ENCODE assay signal across 2 cellular contexts in the genomic region with DNA sequence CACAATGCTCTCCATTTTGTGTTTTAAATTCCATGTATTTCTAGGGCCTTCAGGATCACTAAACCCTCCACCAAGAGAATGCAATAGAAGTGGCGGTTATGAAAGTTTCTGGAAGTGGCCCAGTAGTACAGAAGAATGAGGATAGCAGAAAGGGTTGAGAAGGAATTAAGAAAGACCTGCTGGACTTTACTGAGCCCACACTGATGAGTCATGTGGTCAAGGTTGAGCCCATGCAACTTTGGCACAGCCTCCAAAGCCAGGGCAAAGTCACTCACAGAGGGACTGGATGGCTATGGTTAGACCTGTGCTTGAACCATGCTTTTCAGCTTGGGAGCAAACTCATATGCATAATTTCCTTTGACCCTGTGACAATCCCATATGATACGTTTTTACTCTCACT.
TF ChIP-seq lines count a peak whose summit lies in the region.

No MANE protein-coding gene starts in this region.

TF ChIP-seq in IMR-90, 13 proteins besides CTCF, POLR2A, EP300 and RAD21:
- TF ChIP-seq USF2 (IDR thresholded peaks at IDR 0.05; ENCODE audit: low read depth, low read length), result no peak
- peak; percentile 24; the same call in 1 of the 2 replicates for TF ChIP-seq NFE2L2 (IDR thresholded peaks at IDR 0.05; ENCODE audit: low read depth, low read length)
- 0 out of 2 replicates have a peak, but pooled peaks have one; percentile 6 for TF ChIP-seq CEBPB (IDR thresholded peaks at IDR 0.05; ENCODE audit: low read depth, low read length)
- peak; percentile 41; the same call in 1 of the 2 replicates for TF ChIP-seq FOS (IDR thresholded peaks at IDR 0.05; ENCODE audit: low read depth, low read length)
- no peak for TF ChIP-seq MAZ (IDR thresholded peaks at IDR 0.05; ENCODE audit: borderline replicate concordance, low read depth, low read length)
- no peak for TF ChIP-seq RFX5 (IDR thresholded peaks at IDR 0.05; ENCODE audit: low read depth, low read length)
- TF ChIP-seq MXI1 (IDR thresholded peaks at IDR 0.05; ENCODE audit: borderline replicate concordance, low read depth, low read length), result no peak
- no peak for TF ChIP-seq CHD1 (IDR thresholded peaks at IDR 0.05; ENCODE audit: low read depth, low read length)
- TF ChIP-seq SMC3 (IDR thresholded peaks at IDR 0.05; ENCODE audit: low read depth, low read length), result no peak
- 0 out of 2 replicates have a peak, but pooled peaks have one; percentile 17 for TF ChIP-seq BHLHE40 (IDR thresholded peaks at IDR 0.05; ENCODE audit: low read depth, low read length)
- TF ChIP-seq, protein P1, sequence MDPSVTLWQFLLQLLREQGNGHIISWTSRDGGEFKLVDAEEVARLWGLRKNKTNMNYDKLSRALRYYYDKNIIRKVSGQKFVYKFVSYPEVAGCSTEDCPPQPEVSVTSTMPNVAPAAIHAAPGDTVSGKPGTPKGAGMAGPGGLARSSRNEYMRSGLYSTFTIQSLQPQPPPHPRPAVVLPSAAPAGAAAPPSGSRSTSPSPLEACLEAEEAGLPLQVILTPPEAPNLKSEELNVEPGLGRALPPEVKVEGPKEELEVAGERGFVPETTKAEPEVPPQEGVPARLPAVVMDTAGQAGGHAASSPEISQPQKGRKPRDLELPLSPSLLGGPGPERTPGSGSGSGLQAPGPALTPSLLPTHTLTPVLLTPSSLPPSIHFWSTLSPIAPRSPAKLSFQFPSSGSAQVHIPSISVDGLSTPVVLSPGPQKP (IDR thresholded peaks at IDR 0.05; ENCODE audit: borderline replicate concordance, low read depth, low read length), result no peak
- no peak for TF ChIP-seq RCOR1 (IDR thresholded peaks at IDR 0.05; ENCODE audit: insufficient replicate concordance, low read length)

TF ChIP-seq in liver, 16 proteins besides CTCF, POLR2A, EP300 and RAD21:
- TF ChIP-seq REST (IDR thresholded peaks at IDR 0.05) (no peak), TAF1 (conservative IDR thresholded peaks at IDR 0.05) (no peak), FOXA2 (IDR thresholded peaks at IDR 0.05) (no peak), YY1 (IDR thresholded peaks at IDR 0.05) (peak; percentile 24), GABPA (IDR thresholded peaks at IDR 0.05 in 1 of 2, conservative IDR thresholded peaks at IDR 0.05 in 1 of 2) (no peak), MAX (IDR thresholded peaks at IDR 0.05) (no peak), EGR1 (IDR thresholded peaks at IDR 0.05; ENCODE audit: low read depth in 2 of 2) (no peak), JUND (IDR thresholded peaks at IDR 0.05) (peak in 1 of 2 donors; percentile 85), RXRA (IDR thresholded peaks at IDR 0.05) (peak in 1 of 2 donors; percentile 60), ZBTB33 (IDR thresholded peaks at IDR 0.05) (no peak), NR2F2 (IDR thresholded peaks at IDR 0.05) (no peak), SP1 (IDR thresholded peaks at IDR 0.05) (no peak), HNF4A (conservative IDR thresholded peaks at IDR 0.05) (peak; percentile 30 to 75), HNF4G (IDR thresholded peaks at IDR 0.05) (no peak), ATF3 (IDR thresholded peaks at IDR 0.05) (peak; percentile 27), FOXA1 (IDR thresholded peaks at IDR 0.05) (no peak)
TF ChIP-seq in liver: peak in this region for 5.
